18 cellular contexts compared by ENCODE assay signal in the genomic region with DNA sequence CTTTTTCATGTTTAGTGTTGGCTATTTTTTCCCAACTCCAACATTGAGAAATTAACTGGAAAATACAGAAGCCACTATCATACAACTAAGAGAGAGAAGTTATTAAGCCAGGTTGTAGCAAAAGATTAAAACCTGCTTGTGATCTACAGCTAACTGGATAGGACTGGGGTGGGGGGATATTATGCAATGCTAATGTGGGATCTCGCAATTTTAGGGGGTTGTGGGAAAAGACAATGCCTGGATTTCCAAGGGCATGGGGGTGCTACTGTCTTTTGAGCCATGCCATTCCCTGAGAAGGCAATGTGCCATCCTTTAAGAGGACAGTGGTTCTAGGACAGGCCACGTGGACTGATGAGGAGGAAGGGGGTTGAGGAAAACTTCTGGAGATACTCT. TPM values are rescaled to one million over a fixed set of nuclear protein-coding genes. Genes with fewer than 3 reads are reported as not detected.
DNase-seq lines count a peak whose midpoint lies in the region; ATAC-seq and TF ChIP-seq lines count a peak whose summit lies in the region.
"Had no signal": no experiment of that assay in that cellular context is flagged by ENCODE, and none has a peak within 500 bp of the region (broad histone marks: within the 10 kb centered on the region; RNA-seq: fewer than 3 reads in every experiment).

No MANE protein-coding gene starts in this region.

- POLR2A ChIA-PET in WTC11 (lab: Charles Lee), result no interaction called here
- POLR2A ChIA-PET in naive thymus-derived CD8-positive, alpha-beta T cell (lab: Charles Lee), result interaction anchor here (1.2 to 1.8 kb wide), 2 partner anchors 12 to 130 kb away, joined by 3 to 6 read pairs; no protein-coding TSS in a partner anchor

- in situ Hi-C loops in transverse colon (cut with MboI; ENCODE audit: low pct_ligation_motif_present in 1 of 4, low pct_unique_long_range_greater_than_20kb in 1 of 4, low sequenced_read_pairs in 3 of 4), result no loop called here

- no peaks in the 10 kb centered on the region for H3K36me3 ChIP-seq in CD4-positive, CD25-positive, alpha-beta regulatory T cell (ENCODE audit: control insufficient read depth, insufficient read depth, low read length)
- no peaks in the 10 kb centered on the region for H3K36me3 ChIP-seq in transverse colon

- no peak for ATAC-seq in activated naive CD4-positive, alpha-beta T cell treated with anti-CD3 and anti-CD28 coated beads, Interleukin-2, amount 50 U/mL, for 72 hours
- no peak for ATAC-seq in CD4-positive, CD25-positive, alpha-beta regulatory T cell (ENCODE audit: low read depth in 2 of 2)
- ATAC-seq in WTC11, result no peak
- ATAC-seq in naive thymus-derived CD8-positive, alpha-beta T cell, result no peak
- no peak for ATAC-seq in activated T-cell treated with anti-CD3 and anti-CD28 coated beads, Interleukin-2, amount 50 U/mL, for 72 hours (replicated peaks in 1 of 2)
- ATAC-seq: HepG2 had no signal

- peak overlapping the region; percentile 4 to 30 for H3K27ac Mint-ChIP-seq in activated naive CD4-positive, alpha-beta T cell treated with anti-CD3 and anti-CD28 coated beads, Interleukin-2, amount 50 U/mL, for 72 hours
- H3K27ac Mint-ChIP-seq in CD4-positive, CD25-positive, alpha-beta regulatory T cell, result peak overlapping the region; percentile 64 to 93 (median 73)
- 0 out of 2 replicates have a peak overlapping the region, but pooled peaks have one; percentile 12 for H3K27ac Mint-ChIP-seq in WTC11
- H3K27ac Mint-ChIP-seq in naive thymus-derived CD8-positive, alpha-beta T cell, result peak overlapping the region in 8 of 10 donors; percentile 24 to 85 (median 60)
- no peak overlapping the region for H3K27ac Mint-ChIP-seq in activated T-cell treated with anti-CD3 and anti-CD28 coated beads, Interleukin-2, amount 50 U/mL, for 72 hours

- H3K9me3 Mint-ChIP-seq in activated naive CD4-positive, alpha-beta T cell treated with anti-CD3 and anti-CD28 coated beads, Interleukin-2, amount 50 U/mL, for 72 hours, result no peaks in the 10 kb centered on the region
- no peaks in the 10 kb centered on the region for H3K9me3 Mint-ChIP-seq in CD4-positive, CD25-positive, alpha-beta regulatory T cell
- peaks cover 8% of the 10 kb centered on the region; the same call in 1 of the 2 replicates for H3K9me3 Mint-ChIP-seq in WTC11
- H3K9me3 Mint-ChIP-seq in naive thymus-derived CD8-positive, alpha-beta T cell, result no peaks in the 10 kb centered on the region
- no peaks in the 10 kb centered on the region for H3K9me3 Mint-ChIP-seq in activated T-cell treated with anti-CD3 and anti-CD28 coated beads, Interleukin-2, amount 50 U/mL, for 72 hours

- peaks cover 15 to 75% (median 39%) of the 10 kb centered on the region in 4 donors for H3K4me1 Mint-ChIP-seq in CD4-positive, CD25-positive, alpha-beta regulatory T cell
- H3K4me1 Mint-ChIP-seq in WTC11, result peaks cover 36% of the 10 kb centered on the region
- H3K4me1 Mint-ChIP-seq in naive thymus-derived CD8-positive, alpha-beta T cell, result peaks cover 19 to 65% (median 44%) of the 10 kb centered on the region in 4 donors
- H3K4me1 Mint-ChIP-seq in activated T-cell treated with anti-CD3 and anti-CD28 coated beads, Interleukin-2, amount 50 U/mL, for 72 hours (ENCODE audit: low read depth), result peaks cover 36% of the 10 kb centered on the region

- peaks cover 16% of the 10 kb centered on the region for H3K4me1 ChIP-seq in CD4-positive, CD25-positive, alpha-beta regulatory T cell (ENCODE audit: control insufficient read depth, insufficient read depth, low read length, poor library complexity, severe bottlenecking)
- peaks cover 0 to 5% (median 0%) of the 10 kb centered on the region in 4 donors for H3K4me1 ChIP-seq in transverse colon
- H3K4me1 ChIP-seq: Caco-2 had no signal

- WGBS in transverse colon (ENCODE audit: low coverage in 1 of 2), 2 donors, result 79 to 92% methylated on average over 2 of the region's 2 CpGs

- no peaks in the 10 kb centered on the region for H3K27me3 Mint-ChIP-seq in CD4-positive, CD25-positive, alpha-beta regulatory T cell
- no peaks in the 10 kb centered on the region for H3K27me3 Mint-ChIP-seq in WTC11 (ENCODE audit: low read depth)
- H3K27me3 Mint-ChIP-seq in naive thymus-derived CD8-positive, alpha-beta T cell, result no peaks in the 10 kb centered on the region
- H3K27me3 Mint-ChIP-seq in activated T-cell treated with anti-CD3 and anti-CD28 coated beads, Interleukin-2, amount 50 U/mL, for 72 hours (ENCODE audit: low read depth), result no peaks in the 10 kb centered on the region

- H3K36me3 Mint-ChIP-seq in activated naive CD4-positive, alpha-beta T cell treated with anti-CD3 and anti-CD28 coated beads, Interleukin-2, amount 50 U/mL, for 72 hours, result no peaks in the 10 kb centered on the region
- H3K36me3 Mint-ChIP-seq in CD4-positive, CD25-positive, alpha-beta regulatory T cell, result peaks cover 7% of the 10 kb centered on the region
- peaks cover 7% of the 10 kb centered on the region; the same call in 1 of the 2 replicates for H3K36me3 Mint-ChIP-seq in WTC11
- H3K36me3 Mint-ChIP-seq in naive thymus-derived CD8-positive, alpha-beta T cell, result no peaks in the 10 kb centered on the region
- H3K36me3 Mint-ChIP-seq in activated T-cell treated with anti-CD3 and anti-CD28 coated beads, Interleukin-2, amount 50 U/mL, for 72 hours (ENCODE audit: insufficient read depth in 2 of 2), result peaks cover 0 to 2% of the 10 kb centered on the region in 2 donors

- intact Hi-C loops in transverse colon (cut with DNase I; ENCODE audit: low total_unique reads), result no loop called here

- TF ChIP-seq CTCF in WTC11 (IDR thresholded peaks at IDR 0.05), result no peak
- no peak for TF ChIP-seq CTCF in transverse colon (IDR thresholded peaks at IDR 0.05)

- no peak overlapping the region for H3K27ac ChIP-seq in CD4-positive, CD25-positive, alpha-beta regulatory T cell (ENCODE audit: insufficient read depth, low read length, poor library complexity, severe bottlenecking)
- no peak overlapping the region for H3K27ac ChIP-seq in transverse colon
- H3K27ac ChIP-seq: C4-2B had no signal

- no peaks in the 10 kb centered on the region for H3K27me3 ChIP-seq in CD4-positive, CD25-positive, alpha-beta regulatory T cell (ENCODE audit: control insufficient read depth, insufficient read depth, low read length)
- H3K27me3 ChIP-seq in transverse colon, result no peaks in the 10 kb centered on the region

- TF ChIP-seq POLR2A in transverse colon (IDR thresholded peaks at IDR 0.05), result no peak

- DNase-seq in activated naive CD4-positive, alpha-beta T cell treated with anti-CD3 and anti-CD28 coated beads, Interleukin-2, amount 50 U/mL, for 72 hours (ENCODE audit: low spot score in 2 of 2), result no peak
- no peak for DNase-seq in activated naive CD4-positive, alpha-beta T cell treated with anti-CD3 and anti-CD28 coated beads, Interleukin-2, amount 50 U/mL, for 16 hours
- DNase-seq in CD4-positive, CD25-positive, alpha-beta regulatory T cell, result no peak
- DNase-seq in WTC11 (ENCODE audit: low spot score) (no peak), transverse colon (no peak), dermis blood vessel endothelial cell (no peak)
- no peak for DNase-seq in naive thymus-derived CD8-positive, alpha-beta T cell
- DNase-seq in activated T-cell treated with anti-CD3 and anti-CD28 coated beads, Interleukin-2, amount 50 U/mL, for 72 hours, result no peak
- DNase-seq: Caco-2, DMS153, Kasumi-1, MM.1S, NCI-H1105 treated with DMSO at 0.1 percent for 48 hours, NCI-H187, NCI-H526 treated with DMSO at 0.1 percent for 48 hours, SHP77 treated with DMSO at 0.1 percent for 48 hours had no signal

- no peaks in the 10 kb centered on the region for H3K9me3 ChIP-seq in CD4-positive, CD25-positive, alpha-beta regulatory T cell (ENCODE audit: control insufficient read depth in 2 of 2, low read length in 2 of 2)
- no peaks in the 10 kb centered on the region for H3K9me3 ChIP-seq in transverse colon
- H3K9me3 ChIP-seq: Caco-2 had no signal

- CTCF ChIA-PET in WTC11 (lab: Charles Lee), result no interaction called here

- H3K4me3 Mint-ChIP-seq in CD4-positive, CD25-positive, alpha-beta regulatory T cell, result no peak overlapping the region
- no peak overlapping the region for H3K4me3 Mint-ChIP-seq in WTC11
- no peak overlapping the region for H3K4me3 Mint-ChIP-seq in naive thymus-derived CD8-positive, alpha-beta T cell
- H3K4me3 Mint-ChIP-seq in activated T-cell treated with anti-CD3 and anti-CD28 coated beads, Interleukin-2, amount 50 U/mL, for 72 hours, result no peak overlapping the region

- no peak overlapping the region for H3K4me3 ChIP-seq in CD4-positive, CD25-positive, alpha-beta regulatory T cell (ENCODE audit: low read depth, low read length)
- no peak overlapping the region for H3K4me3 ChIP-seq in transverse colon

- TF ChIP-seq EP300 in transverse colon (IDR thresholded peaks at IDR 0.05; ENCODE audit: low read depth), result no peak

TF ChIP-seq in WTC11, 78 proteins besides CTCF, POLR2A, EP300 and RAD21:
- no peak for TF ChIP-seq GABPB1 (CRISPR knock-in tag; IDR thresholded peaks at IDR 0.05)
- TF ChIP-seq OVOL2 (CRISPR knock-in tag; IDR thresholded peaks at IDR 0.05; ENCODE audit: borderline replicate concordance), result no peak
- TF ChIP-seq, protein P1, sequence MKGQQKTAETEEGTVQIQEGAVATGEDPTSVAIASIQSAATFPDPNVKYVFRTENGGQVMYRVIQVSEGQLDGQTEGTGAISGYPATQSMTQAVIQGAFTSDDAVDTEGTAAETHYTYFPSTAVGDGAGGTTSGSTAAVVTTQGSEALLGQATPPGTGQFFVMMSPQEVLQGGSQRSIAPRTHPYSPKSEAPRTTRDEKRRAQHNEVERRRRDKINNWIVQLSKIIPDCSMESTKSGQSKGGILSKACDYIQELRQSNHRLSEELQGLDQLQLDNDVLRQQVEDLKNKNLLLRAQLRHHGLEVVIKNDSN (CRISPR knock-in tag; IDR thresholded peaks at IDR 0.05), result no peak
- TF ChIP-seq NFYB (CRISPR knock-in tag; conservative IDR thresholded peaks at IDR 0.05; ENCODE audit: low read depth), result no peak
- no peak for TF ChIP-seq NR3C1 (CRISPR knock-in tag; conservative IDR thresholded peaks at IDR 0.05; ENCODE audit: low read depth)
- no peak for TF ChIP-seq CREB1 (CRISPR knock-in tag; IDR thresholded peaks at IDR 0.05)

RNA-seq across cellular contexts. Expression of a gene that starts 46.5 kb away (rescaled TPM):
- total RNA-seq in activated naive CD4-positive, alpha-beta T cell treated with anti-CD3 and anti-CD28 coated beads, Interleukin-2, amount 50 U/mL, for 72 hours, result 10 to 100 TPM in 1 of 2 donors, 1 to 10 TPM in 1; 4.8 to 10.5 TPM
- total RNA-seq in CD4-positive, CD25-positive, alpha-beta regulatory T cell, result 15.2 TPM
- polyA plus RNA-seq in CD4-positive, CD25-positive, alpha-beta regulatory T cell, result 10 to 100 TPM; 12.5 to 21.6 (median 14.7) TPM
- total RNA-seq in WTC11 (2021) (11.1 to 16.1 TPM (median 13.5 TPM) in 3 replicates), transverse colon (10 to 100 TPM; 20.3 to 29.6 (median 23.0) TPM), dermis blood vessel endothelial cell (65.9 and 84.4 TPM in 2 replicates)
- total RNA-seq in naive thymus-derived CD8-positive, alpha-beta T cell, result 10 to 100 TPM; 12.3 to 12.7 TPM
- polyA plus RNA-seq in naive thymus-derived CD8-positive, alpha-beta T cell, result 1 to 10 TPM; 3.4 to 9.3 (median 6.8) TPM
- total RNA-seq in activated T-cell treated with anti-CD3 and anti-CD28 coated beads, Interleukin-2, amount 50 U/mL, for 72 hours, result 10 to 100 TPM in 1 of 2 donors, 1 to 10 TPM in 1; 9.3 to 12.4 TPM
